1 cellular context compared by ENCODE assay signal in the genomic region with DNA sequence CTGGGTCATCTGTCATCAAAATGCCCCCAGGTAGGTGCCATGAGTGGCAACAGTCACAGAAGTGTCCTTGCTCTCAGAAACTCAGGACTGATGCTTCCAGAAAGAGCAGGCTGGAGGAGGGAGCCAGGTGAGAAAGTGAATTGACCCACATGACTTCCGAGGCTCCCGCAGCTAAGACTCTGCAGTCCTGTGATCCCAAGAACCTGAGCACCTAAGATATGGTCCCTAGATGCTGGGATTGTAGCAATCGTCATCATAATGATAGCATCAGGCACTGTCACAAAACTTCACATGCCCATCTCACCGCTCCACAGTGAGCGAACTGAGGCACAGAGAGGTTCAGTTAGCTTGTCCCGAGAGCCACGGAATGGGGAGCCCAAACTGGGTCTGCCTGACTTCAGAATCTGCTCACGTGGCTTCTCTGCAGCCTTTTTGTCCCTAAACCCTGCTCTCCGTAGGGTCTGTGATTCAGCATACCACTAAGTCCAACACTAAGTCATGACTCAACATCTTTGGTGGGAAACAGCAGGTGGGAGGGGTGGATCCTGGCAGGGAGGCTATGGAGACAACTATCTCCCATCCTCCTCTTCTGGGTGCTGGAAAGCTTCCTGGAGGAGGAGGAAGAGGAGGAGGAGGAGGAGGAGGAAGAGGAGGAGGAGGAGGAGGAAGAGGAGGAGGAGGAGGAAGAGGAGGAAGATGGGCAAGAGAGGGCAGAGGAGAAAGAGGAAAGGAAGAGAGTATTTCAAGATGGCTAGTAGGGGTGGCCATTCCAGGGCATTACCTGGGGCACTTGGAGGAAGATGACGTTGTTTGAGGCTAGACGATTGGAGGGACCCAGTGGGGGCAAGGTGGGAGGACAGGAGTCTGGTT.
A peak's percentile ranks its signal among the peaks of the same experiment; 100 is the strongest.
TF ChIP-seq lines count a peak whose summit lies in the region.

No MANE protein-coding gene starts in this region.

TF ChIP-seq in K562, 482 proteins besides CTCF, POLR2A, EP300 and RAD21 (continued from another document and continues in another):
- TF ChIP-seq BHLHE40 (IDR thresholded peaks at IDR 0.05; ENCODE audit: low read length) (peak; percentile 33; the same call in 1 of the 2 replicates), MYBL2 (IDR thresholded peaks at IDR 0.05; ENCODE audit: low read depth) (no peak), MYBL2 (CRISPR knock-in tag; IDR thresholded peaks at IDR 0.05; ENCODE audit: borderline replicate concordance) (no peak), MEF2D (tag; conservative IDR thresholded peaks at IDR 0.05; ENCODE audit: low read depth) (no peak), MAFG (tag; conservative IDR thresholded peaks at IDR 0.05) (peak; percentile 74), HMG20A (CRISPR knock-in tag; conservative IDR thresholded peaks at IDR 0.05) (no peak), NEUROD1 (IDR thresholded peaks at IDR 0.05; ENCODE audit: borderline replicate concordance, low read depth, low read length, partially characterized antibody) (no peak), FOSL1 (tag; conservative IDR thresholded peaks at IDR 0.05) (no peak), MAFF (IDR thresholded peaks at IDR 0.05; ENCODE audit: low read length) (peak; percentile 33; the same call in 1 of the 2 replicates), KDM2B (CRISPR knock-in tag; IDR thresholded peaks at IDR 0.05) (no peak), ZSCAN29 (IDR thresholded peaks at IDR 0.05) (no peak), ZNF764 (CRISPR knock-in tag; IDR thresholded peaks at IDR 0.05; ENCODE audit: low read depth) (no peak), HEY1 (CRISPR knock-in tag; IDR thresholded peaks at IDR 0.05; ENCODE audit: borderline replicate concordance) (no peak), C11orf30 (IDR thresholded peaks at IDR 0.05; ENCODE audit: low read depth) (peak; percentile 77), BRD9 (IDR thresholded peaks at IDR 0.05; ENCODE audit: low read depth, partially characterized antibody) (no peak), DPF2 (IDR thresholded peaks at IDR 0.05) (no peak), ZBTB17 (CRISPR knock-in tag; IDR thresholded peaks at IDR 0.05) (no peak), RREB1 (CRISPR knock-in tag; IDR thresholded peaks at IDR 0.05) (no peak), ZZZ3 (IDR thresholded peaks at IDR 0.05) (no peak), ZNF444 (CRISPR knock-in tag; IDR thresholded peaks at IDR 0.05) (no peak), RBM15 (IDR thresholded peaks at IDR 0.05; ENCODE audit: insufficient read depth, low read length) (no peak), MAZ (CRISPR knock-in tag; conservative IDR thresholded peaks at IDR 0.05 in 1 of 2, IDR thresholded peaks at IDR 0.05 in 1 of 2) (no peak), ZNF431 (CRISPR knock-in tag; IDR thresholded peaks at IDR 0.05) (no peak), HIVEP1 (CRISPR knock-in tag; IDR thresholded peaks at IDR 0.05) (no peak), ZNF124 (CRISPR knock-in tag; IDR thresholded peaks at IDR 0.05) (no peak), ZNF224 (CRISPR knock-in tag; IDR thresholded peaks at IDR 0.05) (no peak), CHAMP1 (IDR thresholded peaks at IDR 0.05) (no peak), NONO (IDR thresholded peaks at IDR 0.05; ENCODE audit: low read depth in 2 of 2, low read length in 1 of 2) (no peak), ZNF609 (CRISPR knock-in tag; IDR thresholded peaks at IDR 0.05; ENCODE audit: borderline replicate concordance) (no peak), NKRF (IDR thresholded peaks at IDR 0.05; ENCODE audit: borderline replicate concordance) (no peak), ZNF316 (IDR thresholded peaks at IDR 0.05) (peak; percentile 79), ZNF668 (CRISPR knock-in tag; IDR thresholded peaks at IDR 0.05) (no peak), ELF1 (tag; IDR thresholded peaks at IDR 0.05) (no peak), PTBP1 (IDR thresholded peaks at IDR 0.05; ENCODE audit: low read depth, low read length) (no peak), CXXC5 (CRISPR knock-in tag; IDR thresholded peaks at IDR 0.05) (no peak), HMG20B (CRISPR knock-in tag; IDR thresholded peaks at IDR 0.05) (no peak), ZFP36 (IDR thresholded peaks at IDR 0.05; ENCODE audit: low read depth, low read length, partially characterized antibody) (peak; percentile 32)
- TF ChIP-seq, protein P1, sequence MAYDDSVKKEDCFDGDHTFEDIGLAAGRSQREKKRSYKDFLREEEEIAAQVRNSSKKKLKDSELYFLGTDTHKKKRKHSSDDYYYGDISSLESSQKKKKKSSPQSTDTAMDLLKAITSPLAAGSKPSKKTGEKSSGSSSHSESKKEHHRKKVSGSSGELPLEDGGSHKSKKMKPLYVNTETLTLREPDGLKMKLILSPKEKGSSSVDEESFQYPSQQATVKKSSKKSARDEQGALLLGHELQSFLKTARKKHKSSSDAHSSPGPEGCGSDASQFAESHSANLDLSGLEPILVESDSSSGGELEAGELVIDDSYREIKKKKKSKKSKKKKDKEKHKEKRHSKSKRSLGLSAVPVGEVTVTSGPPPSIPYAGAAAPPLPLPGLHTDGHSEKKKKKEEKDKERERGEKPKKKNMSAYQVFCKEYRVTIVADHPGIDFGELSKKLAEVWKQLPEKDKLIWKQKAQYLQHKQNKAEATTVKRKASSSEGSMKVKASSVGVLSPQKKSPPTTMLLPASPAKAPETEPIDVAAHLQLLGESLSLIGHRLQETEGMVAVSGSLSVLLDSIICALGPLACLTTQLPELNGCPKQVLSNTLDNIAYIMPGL (CRISPR knock-in tag; IDR thresholded peaks at IDR 0.05), result no peak
